ENCODE assay signal across 2 cellular contexts in the genomic region with DNA sequence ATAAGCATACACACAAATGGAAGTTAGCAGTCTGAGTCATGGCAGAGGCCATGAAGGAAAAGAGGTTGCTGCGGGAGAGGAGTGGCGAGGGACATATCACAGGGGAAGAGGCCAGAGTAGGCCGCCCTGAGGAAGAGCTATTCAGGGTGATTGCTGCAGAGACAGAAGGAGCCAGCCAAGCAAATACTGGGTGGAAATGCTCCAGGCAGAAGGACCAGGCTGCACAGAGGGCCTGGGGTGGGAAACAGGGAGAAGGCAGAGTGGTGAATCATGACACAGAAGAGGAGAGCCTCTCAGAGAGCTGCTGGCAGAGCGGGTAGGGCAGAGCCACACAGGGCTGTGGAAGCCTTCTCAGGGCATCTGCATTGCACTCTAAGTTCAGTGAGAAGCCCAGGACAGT.
TF ChIP-seq lines count a peak whose summit lies in the region.

No MANE protein-coding gene starts in this region.

TF ChIP-seq in A549, 52 proteins besides CTCF, POLR2A, EP300 and RAD21 (continued from another document):
- TF ChIP-seq, protein P1, sequence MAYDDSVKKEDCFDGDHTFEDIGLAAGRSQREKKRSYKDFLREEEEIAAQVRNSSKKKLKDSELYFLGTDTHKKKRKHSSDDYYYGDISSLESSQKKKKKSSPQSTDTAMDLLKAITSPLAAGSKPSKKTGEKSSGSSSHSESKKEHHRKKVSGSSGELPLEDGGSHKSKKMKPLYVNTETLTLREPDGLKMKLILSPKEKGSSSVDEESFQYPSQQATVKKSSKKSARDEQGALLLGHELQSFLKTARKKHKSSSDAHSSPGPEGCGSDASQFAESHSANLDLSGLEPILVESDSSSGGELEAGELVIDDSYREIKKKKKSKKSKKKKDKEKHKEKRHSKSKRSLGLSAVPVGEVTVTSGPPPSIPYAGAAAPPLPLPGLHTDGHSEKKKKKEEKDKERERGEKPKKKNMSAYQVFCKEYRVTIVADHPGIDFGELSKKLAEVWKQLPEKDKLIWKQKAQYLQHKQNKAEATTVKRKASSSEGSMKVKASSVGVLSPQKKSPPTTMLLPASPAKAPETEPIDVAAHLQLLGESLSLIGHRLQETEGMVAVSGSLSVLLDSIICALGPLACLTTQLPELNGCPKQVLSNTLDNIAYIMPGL (CRISPR knock-in tag; IDR thresholded peaks at IDR 0.05; ENCODE audit: borderline replicate concordance), result no peak
- TF ChIP-seq JUN (IDR thresholded peaks at IDR 0.05) (no peak), CHD4 (IDR thresholded peaks at IDR 0.05; ENCODE audit: borderline replicate concordance) (no peak), RARB (CRISPR knock-in tag; IDR thresholded peaks at IDR 0.05) (no peak), MYC (IDR thresholded peaks at IDR 0.05; ENCODE audit: borderline replicate concordance, low read length) (no peak), RNF2 (IDR thresholded peaks at IDR 0.05; ENCODE audit: borderline replicate concordance, low read depth) (no peak), CHD2 (IDR thresholded peaks at IDR 0.05; ENCODE audit: low read length, partially characterized antibody) (no peak), HOXB13 (CRISPR knock-in tag; IDR thresholded peaks at IDR 0.05; ENCODE audit: low read depth) (no peak)
- TF ChIP-seq, protein P2, sequence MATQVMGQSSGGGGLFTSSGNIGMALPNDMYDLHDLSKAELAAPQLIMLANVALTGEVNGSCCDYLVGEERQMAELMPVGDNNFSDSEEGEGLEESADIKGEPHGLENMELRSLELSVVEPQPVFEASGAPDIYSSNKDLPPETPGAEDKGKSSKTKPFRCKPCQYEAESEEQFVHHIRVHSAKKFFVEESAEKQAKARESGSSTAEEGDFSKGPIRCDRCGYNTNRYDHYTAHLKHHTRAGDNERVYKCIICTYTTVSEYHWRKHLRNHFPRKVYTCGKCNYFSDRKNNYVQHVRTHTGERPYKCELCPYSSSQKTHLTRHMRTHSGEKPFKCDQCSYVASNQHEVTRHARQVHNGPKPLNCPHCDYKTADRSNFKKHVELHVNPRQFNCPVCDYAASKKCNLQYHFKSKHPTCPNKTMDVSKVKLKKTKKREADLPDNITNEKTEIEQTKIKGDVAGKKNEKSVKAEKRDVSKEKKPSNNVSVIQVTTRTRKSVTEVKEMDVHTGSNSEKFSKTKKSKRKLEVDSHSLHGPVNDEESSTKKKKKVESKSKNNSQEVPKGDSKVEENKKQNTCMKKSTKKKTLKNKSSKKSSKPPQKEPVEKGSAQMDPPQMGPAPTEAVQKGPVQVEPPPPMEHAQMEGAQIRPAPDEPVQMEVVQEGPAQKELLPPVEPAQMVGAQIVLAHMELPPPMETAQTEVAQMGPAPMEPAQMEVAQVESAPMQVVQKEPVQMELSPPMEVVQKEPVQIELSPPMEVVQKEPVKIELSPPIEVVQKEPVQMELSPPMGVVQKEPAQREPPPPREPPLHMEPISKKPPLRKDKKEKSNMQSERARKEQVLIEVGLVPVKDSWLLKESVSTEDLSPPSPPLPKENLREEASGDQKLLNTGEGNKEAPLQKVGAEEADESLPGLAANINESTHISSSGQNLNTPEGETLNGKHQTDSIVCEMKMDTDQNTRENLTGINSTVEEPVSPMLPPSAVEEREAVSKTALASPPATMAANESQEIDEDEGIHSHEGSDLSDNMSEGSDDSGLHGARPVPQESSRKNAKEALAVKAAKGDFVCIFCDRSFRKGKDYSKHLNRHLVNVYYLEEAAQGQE (IDR thresholded peaks at IDR 0.05), result no peak

TF ChIP-seq in SK-N-SH, 30 proteins besides CTCF, POLR2A, EP300 and RAD21 (continued from another document):
- TF ChIP-seq, protein P3, sequence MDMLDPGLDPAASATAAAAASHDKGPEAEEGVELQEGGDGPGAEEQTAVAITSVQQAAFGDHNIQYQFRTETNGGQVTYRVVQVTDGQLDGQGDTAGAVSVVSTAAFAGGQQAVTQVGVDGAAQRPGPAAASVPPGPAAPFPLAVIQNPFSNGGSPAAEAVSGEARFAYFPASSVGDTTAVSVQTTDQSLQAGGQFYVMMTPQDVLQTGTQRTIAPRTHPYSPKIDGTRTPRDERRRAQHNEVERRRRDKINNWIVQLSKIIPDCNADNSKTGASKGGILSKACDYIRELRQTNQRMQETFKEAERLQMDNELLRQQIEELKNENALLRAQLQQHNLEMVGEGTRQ (IDR thresholded peaks at IDR 0.05; ENCODE audit: borderline replicate concordance, low read depth, low read length), result no peak
- TF ChIP-seq SIN3A (IDR thresholded peaks at IDR 0.05; ENCODE audit: borderline replicate concordance, low read depth, low read length), result no peak
- TF ChIP-seq JUND (IDR thresholded peaks at IDR 0.05), result no peak
- no peak for TF ChIP-seq NFIC (IDR thresholded peaks at IDR 0.05; ENCODE audit: borderline replicate concordance)
- TF ChIP-seq, protein P2 (IDR thresholded peaks at IDR 0.05; ENCODE audit: low read depth, low read length), result no peak
- TF ChIP-seq FOSL2 (IDR thresholded peaks at IDR 0.05; ENCODE audit: borderline replicate concordance, low read depth), result no peak
- TF ChIP-seq CHD2 (IDR thresholded peaks at IDR 0.05; ENCODE audit: low read length, partially characterized antibody), result no peak
- no peak for TF ChIP-seq FOXJ3 (CRISPR knock-in tag; IDR thresholded peaks at IDR 0.05)
- TF ChIP-seq YY1 (IDR thresholded peaks at IDR 0.05; ENCODE audit: low read depth), result no peak
- TF ChIP-seq, protein P4, sequence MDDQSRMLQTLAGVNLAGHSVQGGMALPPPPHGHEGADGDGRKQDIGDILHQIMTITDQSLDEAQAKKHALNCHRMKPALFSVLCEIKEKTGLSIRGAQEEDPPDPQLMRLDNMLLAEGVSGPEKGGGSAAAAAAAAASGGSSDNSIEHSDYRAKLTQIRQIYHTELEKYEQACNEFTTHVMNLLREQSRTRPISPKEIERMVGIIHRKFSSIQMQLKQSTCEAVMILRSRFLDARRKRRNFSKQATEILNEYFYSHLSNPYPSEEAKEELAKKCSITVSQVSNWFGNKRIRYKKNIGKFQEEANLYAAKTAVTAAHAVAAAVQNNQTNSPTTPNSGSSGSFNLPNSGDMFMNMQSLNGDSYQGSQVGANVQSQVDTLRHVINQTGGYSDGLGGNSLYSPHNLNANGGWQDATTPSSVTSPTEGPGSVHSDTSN (IDR thresholded peaks at IDR 0.05), result no peak
- no peak for TF ChIP-seq GABPA (IDR thresholded peaks at IDR 0.05; ENCODE audit: low read depth)
- TF ChIP-seq ELF1 (IDR thresholded peaks at IDR 0.05), result no peak
- TF ChIP-seq, protein P5, sequence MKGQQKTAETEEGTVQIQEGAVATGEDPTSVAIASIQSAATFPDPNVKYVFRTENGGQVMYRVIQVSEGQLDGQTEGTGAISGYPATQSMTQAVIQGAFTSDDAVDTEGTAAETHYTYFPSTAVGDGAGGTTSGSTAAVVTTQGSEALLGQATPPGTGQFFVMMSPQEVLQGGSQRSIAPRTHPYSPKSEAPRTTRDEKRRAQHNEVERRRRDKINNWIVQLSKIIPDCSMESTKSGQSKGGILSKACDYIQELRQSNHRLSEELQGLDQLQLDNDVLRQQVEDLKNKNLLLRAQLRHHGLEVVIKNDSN (IDR thresholded peaks at IDR 0.05; ENCODE audit: borderline replicate concordance, low read depth), result no peak
- TF ChIP-seq RFX5 (IDR thresholded peaks at IDR 0.05; ENCODE audit: low read length), result no peak
- TF ChIP-seq POLR2AphosphoS5 (IDR thresholded peaks at IDR 0.05; ENCODE audit: low read depth, low read length), result no peak
